Comparison of ENCODE assay signal across 21 cellular contexts in the genomic region with DNA sequence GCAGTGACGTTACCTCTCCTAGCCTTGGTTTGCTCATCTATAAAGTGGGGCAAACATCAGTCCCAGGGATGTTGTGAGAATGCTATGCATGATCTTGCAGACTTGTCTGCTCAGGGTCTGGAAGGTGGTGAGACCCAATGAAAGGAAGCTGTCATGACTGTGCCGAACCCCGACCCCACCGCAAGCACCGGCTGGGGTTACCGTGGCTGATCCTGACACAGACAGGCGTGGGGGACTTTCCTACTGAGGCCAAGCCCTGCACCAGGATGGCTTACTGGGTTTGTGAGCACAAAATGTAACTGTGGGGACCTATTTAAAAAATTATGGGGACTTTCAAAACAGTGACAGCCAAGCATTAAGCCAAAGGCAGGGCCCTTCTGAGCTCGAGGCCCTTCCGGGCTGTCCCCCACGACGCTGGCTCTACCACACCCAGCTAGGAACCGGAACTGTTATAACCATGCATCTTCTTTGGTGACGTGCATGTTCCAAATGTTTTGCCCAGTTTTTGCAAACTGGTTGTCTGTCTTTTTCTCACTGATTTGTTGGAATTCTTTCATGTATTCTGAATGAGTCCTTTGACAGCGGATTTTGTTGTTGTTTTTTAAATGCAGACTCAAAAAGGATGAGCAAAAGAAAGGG.
"Had no signal": no experiment of that assay in that cellular context is flagged by ENCODE, and none has a peak within 500 bp of the region (broad histone marks: within the 10 kb centered on the region; RNA-seq: fewer than 3 reads in every experiment).

No MANE protein-coding gene starts in this region.

- H3K27ac ChIP-seq: coronary artery, gastrocnemius medialis, heart left ventricle, left lung, pancreas, thyroid gland had no signal

- H3K4me1 ChIP-seq: gastrocnemius medialis, heart left ventricle, left lung, pancreas, thyroid gland had no signal

- H3K4me3 ChIP-seq: coronary artery, gastrocnemius medialis, heart left ventricle, left lung, pancreas, smooth muscle cell, thyroid gland had no signal

- DNase-seq: activated CD4-positive, alpha-beta T cell treated with anti-CD3 and anti-CD28 coated beads for 36 hours; activated CD4-positive, alpha-beta T cell treated with anti-CD3 and anti-CD28 coated beads, Interleukin-2, amount 50 U/mL, for 48 hours; activated naive CD4-positive, alpha-beta T cell treated with anti-CD3 and anti-CD28 coated beads for 36 hours; activated naive CD8-positive, alpha-beta T cell treated with anti-CD3 and anti-CD28 coated beads, Interleukin-2, amount 50 U/mL, for 24 hours; activated T-cell treated with anti-CD3 and anti-CD28 coated beads, Interleukin-2, amount 50 U/mL, for 1 hour; anterior cingulate cortex; gastrocnemius medialis; heart left ventricle; left lung; naive thymus-derived CD4-positive, alpha-beta T cell; stimulated activated CD4-positive, alpha-beta T cell treated with anti-CD3 and anti-CD28 coated beads, Interleukin-4, amount 100 ng/mL, for 24 hours; stimulated activated naive CD4-positive, alpha-beta T cell; thyroid gland had no signal

- H3K27me3 ChIP-seq: gastrocnemius medialis, heart left ventricle, left lung, pancreas, thyroid gland had no signal

- H3K4me2 ChIP-seq: smooth muscle cell had no signal

- H3K36me3 ChIP-seq: gastrocnemius medialis, heart left ventricle, left lung, pancreas, thyroid gland had no signal

- ATAC-seq: activated CD4-positive, alpha-beta T cell treated with anti-CD3 and anti-CD28 coated beads for 36 hours; activated naive CD8-positive, alpha-beta T cell treated with anti-CD3 and anti-CD28 coated beads, Interleukin-2, amount 50 U/mL, for 24 hours; activated T-helper 17 cell treated with anti-CD3 and anti-CD28 coated beads, Interleukin-2, amount 50 U/mL, for 72 hours; esophagus mucosa; gastrocnemius medialis; heart left ventricle; left lung; naive thymus-derived CD4-positive, alpha-beta T cell; pancreas; sciatic nerve; WTC11 had no signal

- FAIRE-seq: pancreas, TTC549 had no signal

- H3K9me3 ChIP-seq: gastrocnemius medialis, heart left ventricle, left lung, pancreas, thyroid gland had no signal
